1 cellular context compared by ENCODE assay signal in genomic region chr15:74099963-74100733, GRCh38.
TF ChIP-seq lines count a peak whose summit lies in the region.

No MANE protein-coding gene starts in this region.

TF ChIP-seq in WTC11, 78 proteins besides CTCF, POLR2A, EP300 and RAD21 (continued from another document):
- TF ChIP-seq FOXP1 (CRISPR knock-in tag; IDR thresholded peaks at IDR 0.05; ENCODE audit: borderline replicate concordance) = 0 out of 2 replicates have a peak, but pooled peaks have one; percentile 22
- TF ChIP-seq MYBL2 (CRISPR knock-in tag; IDR thresholded peaks at IDR 0.05) = peak; percentile 95
- TF ChIP-seq SMAD4 (CRISPR knock-in tag; IDR thresholded peaks at IDR 0.05) = peak; percentile 20; the same call in 1 of the 2 replicates
- TF ChIP-seq ETV6 (CRISPR knock-in tag; IDR thresholded peaks at IDR 0.05) = peak; percentile 52; the same call in 1 of the 2 replicates
- peak; percentile 34; the same call in 1 of the 2 replicates for TF ChIP-seq GABPB1 (CRISPR knock-in tag; IDR thresholded peaks at IDR 0.05)
- TF ChIP-seq IRF1 (CRISPR knock-in tag; IDR thresholded peaks at IDR 0.05) = 0 out of 2 replicates have a peak, but pooled peaks have one; percentile 31
- peak; percentile 58; the same call in 1 of the 2 replicates for TF ChIP-seq TEAD1 (CRISPR knock-in tag; IDR thresholded peaks at IDR 0.05)
- TF ChIP-seq SP1 (CRISPR knock-in tag; conservative IDR thresholded peaks at IDR 0.05) = 0 out of 2 replicates have a peak, but pooled peaks have one; percentile 34
